ENCODE assay signal across 19 cellular contexts in the genomic region with DNA sequence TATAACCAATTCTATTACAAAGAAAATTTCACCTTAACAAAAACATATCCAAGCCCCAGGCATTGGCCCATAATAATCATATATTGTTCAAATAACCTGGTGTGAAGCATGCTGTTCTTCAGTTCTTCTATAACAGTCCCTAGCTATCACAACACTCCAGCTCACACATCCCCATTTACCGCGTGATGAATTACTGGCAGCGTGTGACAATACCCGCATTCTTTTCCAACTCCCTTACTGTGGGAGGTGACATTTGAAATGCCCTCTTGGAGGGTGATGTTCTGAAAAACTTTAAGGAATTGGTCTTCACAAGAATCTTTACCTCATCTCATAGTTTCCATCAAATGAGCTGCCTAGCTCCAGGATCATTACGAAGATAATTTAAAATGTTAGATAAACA.
DNase-seq lines count a peak whose midpoint lies in the region; TF ChIP-seq lines count a peak whose summit lies in the region.
"Had no signal": no experiment of that assay in that cellular context is flagged by ENCODE, and none has a peak within 500 bp of the region (broad histone marks: within the 10 kb centered on the region; RNA-seq: fewer than 3 reads in every experiment).

No MANE protein-coding gene starts in this region.

- dilution Hi-C loops in mammary epithelial cell (cut with HindIII; ENCODE audit: low sequenced_read_pairs): no loop called here

- in situ Hi-C loops in mammary epithelial cell (cut with MboI; ENCODE audit: low sequenced_read_pairs in 2 of 2): no loop called here

- CTCF ChIA-PET in mammary epithelial cell (lab: Charles Lee; ENCODE audit: low non-redundant PET): no interaction called here

- intact Hi-C loops in posterior vena cava (cut with DNase I) (loop anchor here in 1 of 2 donors (5.0 kb wide), 1 partner anchor 1035 kb away; no protein-coding TSS in a partner anchor), mammary epithelial cell (cut with micrococcal nuclease) (no loop called here)

- TF ChIP-seq CTCF in mammary epithelial cell (conservative IDR thresholded peaks at IDR 0.05 in 1 of 2, IDR thresholded peaks at IDR 0.05 in 1 of 2; ENCODE audit: extremely low read depth in 1 of 2, insufficient read depth in 1 of 2, low read depth in 1 of 2, low read length in 2 of 2): no peak

- H3K4me3 ChIP-seq in mammary epithelial cell (replicated peaks in 1 of 3; ENCODE audit: insufficient read depth in 1 of 3, low read depth in 2 of 3, low read length in 3 of 3): no peak overlapping the region
- H3K4me3 ChIP-seq: BLaER1, GM12878, GM23338 had no signal

- H2AFZ ChIP-seq in mammary epithelial cell (ENCODE audit: low read depth, low read length): no peak overlapping the region
- H2AFZ ChIP-seq: GM23338 had no signal

- no peaks in the 10 kb centered on the region for H3K4me1 ChIP-seq in mammary epithelial cell (ENCODE audit: insufficient read depth, low read length)
- H3K4me1 ChIP-seq: BLaER1 had no signal

- H3K9me3 ChIP-seq in mammary epithelial cell (replicated peaks; ENCODE audit: insufficient read depth, low read length): no peaks in the 10 kb centered on the region
- H3K9me3 ChIP-seq: BLaER1 had no signal

- no TSS peak for BruUV-seq in mammary epithelial cell (replicated peaks; lab: Mats Ljungman, UMichigan)

- H3K79me2 ChIP-seq in mammary epithelial cell (ENCODE audit: insufficient read depth, low read length): no peaks in the 10 kb centered on the region

- H3K36me3 ChIP-seq in mammary epithelial cell (ENCODE audit: insufficient read depth, low read length): no peaks in the 10 kb centered on the region
- H3K36me3 ChIP-seq: BLaER1 had no signal

- DNase-seq in NCI-H2081 (lab: John Stamatoyannopoulos, UW) (peak; percentile 15 to 36), NCI-H2081 treated with DMSO at 0.1 percent for 48 hours (lab: John Stamatoyannopoulos, UW) (no peak), NCI-H69 (lab: John Stamatoyannopoulos, UW) (peak; percentile 67), foreskin melanocyte (peak; percentile 24), posterior vena cava (ENCODE audit: low spot score) (no peak), RKO (ENCODE audit: low spot score) (no peak), mammary epithelial cell (no peak)
- DNase-seq: CD4-positive, CD25-positive, alpha-beta regulatory T cell; CD8-positive, alpha-beta T cell; DMS 273 treated with DMSO at 0.1 percent for 48 hours; DMS79; EL; GDM1; H9 had no signal

- no peaks in the 10 kb centered on the region for H3K27me3 ChIP-seq in mammary epithelial cell (ENCODE audit: insufficient read depth, low read length)
- H3K27me3 ChIP-seq: BLaER1 had no signal

- no peak overlapping the region for H3K27ac ChIP-seq in mammary epithelial cell (ENCODE audit: insufficient read depth, low read depth, low read length)
- H3K27ac ChIP-seq: 22Rv1, BLaER1, C4-2B had no signal

- no peak overlapping the region for H3K9ac ChIP-seq in mammary epithelial cell (ENCODE audit: insufficient read depth, low read length)
- H3K9ac ChIP-seq: BLaER1 had no signal

- no peak overlapping the region for H3K4me2 ChIP-seq in mammary epithelial cell (ENCODE audit: insufficient read depth, low read depth, low read length)
- H3K4me2 ChIP-seq: BLaER1, GM23338 had no signal

- no peaks in the 10 kb centered on the region for H4K20me1 ChIP-seq in mammary epithelial cell (ENCODE audit: insufficient read depth, low read length)
- H4K20me1 ChIP-seq: BLaER1 had no signal

- 49% methylated on average over 5 of the region's 5 CpGs for WGBS in mammary epithelial cell (ENCODE audit: low coverage, missing lambda C conversion rate)

Comparison
In these comparisons a context has a peak if more than half of its experiments do, and no peak if none do; other contexts are left out.
1. DNase-seq: peak in NCI-H2081 (2 of 2), NCI-H69 (single experiment) and foreskin melanocyte (single experiment); none in NCI-H2081 treated with DMSO at 0.1 percent for 48 hours (single experiment), posterior vena cava (single experiment), RKO (single experiment) and mammary epithelial cell (single experiment).